1 cellular context compared by ENCODE assay signal in the genomic region with DNA sequence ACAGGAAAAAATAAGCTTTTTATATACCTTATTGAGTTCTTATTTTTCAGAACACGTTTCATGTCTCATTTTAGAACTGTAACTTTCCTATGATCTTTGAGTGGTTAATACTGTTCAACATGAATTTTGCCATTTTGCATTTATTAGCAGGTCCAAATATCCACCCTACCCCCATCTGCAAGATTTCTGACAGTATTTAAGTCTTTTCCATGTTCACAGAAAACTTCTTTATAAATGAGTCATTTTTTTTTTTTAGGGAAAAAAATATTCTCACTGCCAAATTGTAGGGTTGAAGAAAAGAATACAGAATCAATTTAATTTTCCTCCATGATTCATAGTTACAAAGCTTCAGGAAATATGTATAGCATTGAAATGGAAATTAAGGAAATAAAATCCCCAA.
TF ChIP-seq lines count a peak whose summit lies in the region.

No MANE protein-coding gene starts in this region.

TF ChIP-seq in endothelial cell of umbilical vein, 7 proteins besides CTCF, POLR2A, EP300 and RAD21:
- TF ChIP-seq, protein P1, sequence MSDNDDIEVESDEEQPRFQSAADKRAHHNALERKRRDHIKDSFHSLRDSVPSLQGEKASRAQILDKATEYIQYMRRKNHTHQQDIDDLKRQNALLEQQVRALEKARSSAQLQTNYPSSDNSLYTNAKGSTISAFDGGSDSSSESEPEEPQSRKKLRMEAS (IDR thresholded peaks at IDR 0.05; ENCODE audit: insufficient read depth, insufficient read length) = no peak
- no peak for TF ChIP-seq GATA2 (IDR thresholded peaks at IDR 0.05; ENCODE audit: insufficient read depth, insufficient read length, low read depth, low read length)
- TF ChIP-seq JUN (IDR thresholded peaks at IDR 0.05; ENCODE audit: borderline replicate concordance, insufficient read depth, insufficient read length, low read depth) = no peak
- no peak for TF ChIP-seq POLR2AphosphoS5 (IDR thresholded peaks at IDR 0.05; ENCODE audit: insufficient read depth, low read depth, low read length)
- no peak for TF ChIP-seq MYC (IDR thresholded peaks at IDR 0.05; ENCODE audit: low read depth, low read length)
- peak; percentile 41 for TF ChIP-seq FOS (IDR thresholded peaks at IDR 0.05; ENCODE audit: borderline replicate concordance, insufficient read depth, low read length)
- no peak for TF ChIP-seq EZH2 (IDR thresholded peaks at IDR 0.05; ENCODE audit: borderline replicate concordance, low read depth, low read length, severe bottlenecking)
TF ChIP-seq in endothelial cell of umbilical vein: peak in this region for 1.
